In the genomic region with DNA sequence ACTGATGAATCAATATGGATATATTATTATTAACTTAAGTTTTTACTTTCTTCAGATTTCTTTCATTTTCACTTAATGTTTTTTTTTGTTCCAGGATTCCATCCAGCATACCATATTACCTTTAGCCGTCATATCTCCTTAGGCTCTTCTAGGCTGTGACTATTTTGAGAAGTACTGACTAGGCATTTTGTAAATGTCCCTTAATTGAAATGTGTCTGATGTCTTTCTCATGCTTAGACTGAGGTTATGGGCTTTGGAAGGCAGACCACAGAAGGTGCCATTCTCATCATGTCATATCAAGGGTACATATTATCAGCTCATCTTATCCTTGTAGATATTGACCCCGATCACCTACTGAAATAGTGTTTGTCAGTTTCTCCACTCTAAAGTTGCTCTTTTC, we compare ENCODE assay signal across 17 cellular contexts.
"Had no signal": no experiment of that assay in that cellular context is flagged by ENCODE, and none has a peak within 500 bp of the region (broad histone marks: within the 10 kb centered on the region; RNA-seq: fewer than 3 reads in every experiment).

No MANE protein-coding gene starts in this region.

- H3K4me3 Mint-ChIP-seq: activated CD4-positive, alpha-beta memory T cell treated with anti-CD3 and anti-CD28 coated beads for 36 hours; activated T-cell treated with anti-CD3 and anti-CD28 coated beads, Interleukin-2, amount 50 U/mL, for 4 hours; mesothelial cell of epicardium; naive B cell; stimulated activated naive CD8-positive, alpha-beta T cell treated with anti-CD3 and anti-CD28 coated beads, Interleukin-15, Interleukin-2, amounts not matched to agents 100 ng/mL and 50 ng/mL, for 24 hours had no signal

- H3K4me1 ChIP-seq: prostate gland had no signal

- ATAC-seq: sciatic nerve had no signal

- H3K27ac Mint-ChIP-seq: activated CD4-positive, alpha-beta memory T cell treated with anti-CD3 and anti-CD28 coated beads for 36 hours; activated naive CD4-positive, alpha-beta T cell treated with anti-CD3 and anti-CD28 coated beads, Interleukin-2, amount 50 U/mL, for 72 hours; stimulated activated naive CD8-positive, alpha-beta T cell treated with anti-CD3 and anti-CD28 coated beads, Interleukin-15, Interleukin-2, amounts not matched to agents 100 ng/mL and 50 ng/mL, for 24 hours had no signal

- FAIRE-seq: islet of Langerhans had no signal

- H3K9me3 Mint-ChIP-seq: activated CD4-positive, alpha-beta memory T cell treated with anti-CD3 and anti-CD28 coated beads for 36 hours; activated T-cell treated with anti-CD3 and anti-CD28 coated beads, Interleukin-2, amount 50 U/mL, for 4 hours; naive B cell; stimulated activated naive CD8-positive, alpha-beta T cell treated with anti-CD3 and anti-CD28 coated beads, Interleukin-15, Interleukin-2, amounts not matched to agents 100 ng/mL and 50 ng/mL, for 24 hours had no signal

- H3K27me3 Mint-ChIP-seq: activated CD4-positive, alpha-beta memory T cell treated with anti-CD3 and anti-CD28 coated beads for 36 hours; naive B cell; stimulated activated naive CD8-positive, alpha-beta T cell treated with anti-CD3 and anti-CD28 coated beads, Interleukin-15, Interleukin-2, amounts not matched to agents 100 ng/mL and 50 ng/mL, for 24 hours had no signal

- H3K9me3 ChIP-seq: body of pancreas, prostate gland had no signal

- H3K27me3 ChIP-seq: body of pancreas, dorsolateral prefrontal cortex had no signal

- H3K4me3 ChIP-seq: body of pancreas, dorsolateral prefrontal cortex, prostate gland had no signal

- DNase-seq: activated CD4-positive, alpha-beta memory T cell treated with anti-CD3 and anti-CD28 coated beads for 36 hours; activated CD4-positive, alpha-beta T cell treated with anti-CD3 and anti-CD28 coated beads for 1 hour; activated effector memory CD4-positive, alpha-beta T cell treated with anti-CD3 and anti-CD28 coated beads, Interleukin-2, amount 50 U/mL, for 16 hours; activated T-cell treated with anti-CD3 and anti-CD28 coated beads, Interleukin-2, amount 50 U/mL, for 4 hours; body of pancreas; dorsolateral prefrontal cortex; naive B cell; nucleus accumbens; stimulated activated CD4-positive, alpha-beta T cell treated with anti-CD3 and anti-CD28 coated beads, Interleukin-4, amount 100 ng/mL, for 1 hour; stimulated activated CD8-positive, alpha-beta memory T cell treated with anti-CD3 and anti-CD28 coated beads, Interleukin-4, amount 100 ng/mL, for 48 hours; T-helper 9 cell had no signal

- H3K27ac ChIP-seq: prostate gland had no signal
